Comparison of ENCODE assay signal across 23 cellular contexts in genomic region chr2:221973502-221973901, GRCh38.
"Had no signal": no experiment of that assay in that cellular context is flagged by ENCODE, and none has a peak within 500 bp of the region (broad histone marks: within the 10 kb centered on the region; RNA-seq: fewer than 3 reads in every experiment).

No MANE protein-coding gene starts in this region.

- H3K36me3 ChIP-seq: esophagus muscularis mucosa, gastroesophageal sphincter, heart left ventricle, left lung, lower lobe of right lung had no signal

- H3K27ac ChIP-seq: coronary artery, dorsolateral prefrontal cortex, esophagus muscularis mucosa, foreskin keratinocyte, gastroesophageal sphincter, heart left ventricle, hepatocyte, left lung, lower lobe of right lung had no signal

- H3K4me1 ChIP-seq: foreskin keratinocyte, gastroesophageal sphincter, heart left ventricle, left lung, lower lobe of right lung had no signal

- H3K9me3 ChIP-seq: esophagus muscularis mucosa, gastroesophageal sphincter, heart left ventricle, left lung, lower lobe of right lung, mucosa of descending colon had no signal

- FAIRE-seq: colon, endothelial cell of umbilical vein, frontal cortex had no signal

- H2AFZ ChIP-seq: hepatocyte had no signal

- H3K4me2 ChIP-seq: hepatocyte had no signal

- H3K79me2 ChIP-seq: hepatocyte had no signal

- H3K4me3 ChIP-seq: coronary artery, dorsolateral prefrontal cortex, esophagus muscularis mucosa, gastroesophageal sphincter, heart left ventricle, hepatocyte, left lung, lower lobe of right lung, mucosa of descending colon had no signal

- DNase-seq: dermis blood vessel endothelial cell; dorsolateral prefrontal cortex; effector CD4-positive, alpha-beta T cell; effector memory CD4-positive, alpha-beta T cell; heart left ventricle; hypothalamus; immature natural killer cell; islet precursor cell; left cardiac atrium; left lung; left ventricle myocardium superior; lower lobe of right lung; mesenchymal stem cell; mucosa of descending colon; naive B cell had no signal

- ATAC-seq: gastroesophageal sphincter, heart left ventricle, left cardiac atrium, left ventricle myocardium superior, mucosa of descending colon had no signal

- H3K27me3 ChIP-seq: esophagus muscularis mucosa, gastroesophageal sphincter, hepatocyte, left lung had no signal
